Comparison of ENCODE assay signal across 23 cellular contexts in the genomic region with DNA sequence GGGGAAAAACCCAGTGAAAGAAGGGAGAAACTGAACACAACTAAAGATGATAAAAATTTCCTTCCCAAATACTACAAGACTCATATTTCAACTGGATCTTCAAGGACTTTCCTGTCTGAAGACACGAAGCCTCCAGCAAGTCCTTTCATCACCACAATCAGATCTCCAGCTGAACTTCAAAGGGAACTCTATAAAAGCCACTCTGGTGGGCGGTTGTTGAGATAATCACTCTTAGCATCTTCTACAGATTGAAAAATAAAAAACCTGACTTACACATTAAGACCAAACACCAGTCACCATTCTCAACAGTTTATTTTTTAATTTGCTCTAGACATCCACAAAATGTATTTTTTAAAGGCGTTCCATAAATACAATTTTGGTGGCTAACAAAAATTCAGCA. TPM values are rescaled to one million over a fixed set of nuclear protein-coding genes. Genes with fewer than 3 reads are reported as not detected.
DNase-seq lines count a peak whose midpoint lies in the region; ATAC-seq and TF ChIP-seq lines count a peak whose summit lies in the region.
"Had no signal": no experiment of that assay in that cellular context is flagged by ENCODE, and none has a peak within 500 bp of the region (broad histone marks: within the 10 kb centered on the region; RNA-seq: fewer than 3 reads in every experiment).

No MANE protein-coding gene starts in this region.

- no peak overlapping the region for H3K4ac ChIP-seq in neuronal stem cell (ENCODE audit: low read length)

- H3K36me3 Mint-ChIP-seq in activated CD8-positive, alpha-beta T cell treated with anti-CD3 and anti-CD28 coated beads for 36 hours (ENCODE audit: low read depth) = peaks cover 26% of the 10 kb centered on the region
- H3K36me3 Mint-ChIP-seq in activated CD8-positive, alpha-beta T cell treated with anti-CD3 and anti-CD28 coated beads, Interleukin-2, amount 10 ng/mL, durations not matched to agents 7 days and 5 days (ENCODE audit: low read depth) = peaks cover 17% of the 10 kb centered on the region
- peaks cover 9% of the 10 kb centered on the region for H3K36me3 Mint-ChIP-seq in brain

- in situ Hi-C loops in gastrocnemius medialis (cut with MboI; ENCODE audit: low sequenced_read_pairs in 4 of 4) = loop anchor here (10.0 to 25.0 kb wide), 4 partner anchors 141 to 848 kb away; a partner anchor contains a TSS

- H2BK5ac ChIP-seq in neuronal stem cell (ENCODE audit: low read length) = no peak overlapping the region

- TF ChIP-seq CTCF in activated CD8-positive, alpha-beta T cell treated with anti-CD3 and anti-CD28 coated beads for 36 hours (IDR thresholded peaks at IDR 0.05) = no peak
- TF ChIP-seq CTCF in Loucy (conservative IDR thresholded peaks at IDR 0.05; ENCODE audit: low read length) (no peak), brain (conservative IDR thresholded peaks at IDR 0.05) (no peak), prostate gland (IDR thresholded peaks at IDR 0.05) (no peak), gastrocnemius medialis (IDR thresholded peaks at IDR 0.05 in 4 of 5, conservative IDR thresholded peaks at IDR 0.05 in 1 of 5) (no peak)

- H3K4me3 ChIP-seq in Loucy (ENCODE audit: low read length, poor library complexity, severe bottlenecking) (peak overlapping the region; percentile 36), prostate gland (no peak overlapping the region), neuronal stem cell (ENCODE audit: low read length in 2 of 2) (no peak overlapping the region), gastrocnemius medialis (no peak overlapping the region)
- H3K4me3 ChIP-seq: HAP-1, uterus had no signal

- TF ChIP-seq POLR2A in prostate gland (IDR thresholded peaks at IDR 0.05) (no peak), gastrocnemius medialis (IDR thresholded peaks at IDR 0.05) (no peak)

- no peak overlapping the region for H2BK15ac ChIP-seq in neuronal stem cell (ENCODE audit: low read length)

- ATAC-seq in activated CD8-positive, alpha-beta T cell treated with anti-CD3 and anti-CD28 coated beads for 36 hours = no peak
- no peak for ATAC-seq in activated CD8-positive, alpha-beta T cell treated with anti-CD3 and anti-CD28 coated beads, Interleukin-2, amount 10 ng/mL, durations not matched to agents 7 days and 5 days
- no peak for ATAC-seq in gastrocnemius medialis
- ATAC-seq: natural killer cell treated with Interleukin-12 subunit alpha and Interleukin-12 subunit beta and Interleukin-15 and Interleukin-18, amount 100 ng/mL, for 72 hours; SK-N-SH treated with all-trans-retinoic acid at 6 μM for 48 hours had no signal

- H3K9ac ChIP-seq in Loucy (ENCODE audit: low read depth, low read length, poor library complexity, severe bottlenecking) = no peak overlapping the region
- H3K9ac ChIP-seq in neuronal stem cell (ENCODE audit: low read depth, low read length, poor library complexity) = no peak overlapping the region

- no peaks in the 10 kb centered on the region for H3K36me3 ChIP-seq in Loucy (ENCODE audit: insufficient read depth, low read length)
- H3K36me3 ChIP-seq in prostate gland = no peaks in the 10 kb centered on the region
- peaks cover 0 to 18% of the 10 kb centered on the region in 2 donors for H3K36me3 ChIP-seq in neuronal stem cell (replicated peaks in 1 of 2; ENCODE audit: control insufficient read depth in 2 of 2, insufficient read depth in 2 of 2, low read length in 2 of 2)
- no peaks in the 10 kb centered on the region for H3K36me3 ChIP-seq in gastrocnemius medialis
- H3K36me3 ChIP-seq: HAP-1, uterus had no signal

- peaks cover 80% of the 10 kb centered on the region for H4K20me1 ChIP-seq in Loucy (ENCODE audit: insufficient read depth, low read length, poor library complexity, severe bottlenecking)

- H3K27me3 ChIP-seq in Loucy (ENCODE audit: insufficient read depth, low read length, poor library complexity, severe bottlenecking) (no peaks in the 10 kb centered on the region), prostate gland (replicated peaks; ENCODE audit: insufficient read depth) (no peaks in the 10 kb centered on the region), neuronal stem cell (ENCODE audit: control insufficient read depth in 3 of 3, insufficient read depth in 3 of 3, low read depth in 1 of 3, low read length in 3 of 3) (no peaks in the 10 kb centered on the region), gastrocnemius medialis (no peaks in the 10 kb centered on the region)
- H3K27me3 ChIP-seq: uterus had no signal

- peaks cover 63% of the 10 kb centered on the region for H3K4me1 Mint-ChIP-seq in activated CD8-positive, alpha-beta T cell treated with anti-CD3 and anti-CD28 coated beads for 36 hours (ENCODE audit: low read depth)
- peaks cover 33% of the 10 kb centered on the region for H3K4me1 Mint-ChIP-seq in activated CD8-positive, alpha-beta T cell treated with anti-CD3 and anti-CD28 coated beads, Interleukin-2, amount 10 ng/mL, durations not matched to agents 7 days and 5 days (ENCODE audit: low read depth)
- H3K4me1 Mint-ChIP-seq in brain = peaks cover 66% of the 10 kb centered on the region

- no peak overlapping the region for H4K8ac ChIP-seq in neuronal stem cell (ENCODE audit: low read depth, low read length)

- H3K4me3 Mint-ChIP-seq in activated CD8-positive, alpha-beta T cell treated with anti-CD3 and anti-CD28 coated beads for 36 hours = peak overlapping the region; percentile 4
- H3K4me3 Mint-ChIP-seq in activated CD8-positive, alpha-beta T cell treated with anti-CD3 and anti-CD28 coated beads, Interleukin-2, amount 10 ng/mL, durations not matched to agents 7 days and 5 days = no peak overlapping the region
- H3K4me3 Mint-ChIP-seq in brain = peak overlapping the region; percentile 5 to 84 (median 51)
- H3K4me3 Mint-ChIP-seq: activated CD4-positive, alpha-beta memory T cell treated with anti-CD3 and anti-CD28 coated beads, Interleukin-2, amount 10 ng/mL, durations not matched to agents 7 days and 5 days; activated naive CD8-positive, alpha-beta T cell treated with anti-CD3 and anti-CD28 coated beads, Interleukin-2, amount 10 ng/mL, durations not matched to agents 7 days and 5 days; natural killer cell treated with Interleukin-12 subunit alpha and Interleukin-12 subunit beta and Interleukin-15 and Interleukin-18, amount 100 ng/mL, for 72 hours had no signal

- no peak overlapping the region for H4K91ac ChIP-seq in neuronal stem cell (ENCODE audit: low read depth, low read length, poor library complexity)

- H3K4me1 ChIP-seq in Loucy (ENCODE audit: insufficient read depth, low read length, poor library complexity, severe bottlenecking) = peaks cover 60% of the 10 kb centered on the region
- H3K4me1 ChIP-seq in prostate gland (replicated peaks) = peaks cover 9% of the 10 kb centered on the region
- H3K4me1 ChIP-seq in neuronal stem cell (ENCODE audit: control insufficient read depth in 2 of 2, insufficient read depth in 1 of 2, low read depth in 1 of 2, low read length in 2 of 2) = peaks cover 4 to 17% of the 10 kb centered on the region in 2 donors
- H3K4me1 ChIP-seq in gastrocnemius medialis = peaks cover 57 to 64% of the 10 kb centered on the region in 2 donors

- H2AFZ ChIP-seq in Loucy (ENCODE audit: low read length) (no peak overlapping the region), neuronal stem cell (ENCODE audit: low read length) (no peak overlapping the region)

- no peaks in the 10 kb centered on the region for H3K9me2 ChIP-seq in Loucy (replicated peaks; ENCODE audit: low read depth, low read length)

- H3K4me2 ChIP-seq in Loucy (ENCODE audit: low read depth, low read length, poor library complexity, severe bottlenecking) (peak overlapping the region; percentile 89), neuronal stem cell (ENCODE audit: insufficient read depth, low read length, poor library complexity, severe bottlenecking) (no peak overlapping the region)

- peaks cover 4% of the 10 kb centered on the region for H3K79me1 ChIP-seq in neuronal stem cell (ENCODE audit: low read depth, low read length)

- 29% methylated on average over 3 of the region's 3 CpGs for WGBS in prostate gland
- no CpG with 5 or more reads among the region's 3 CpGs for WGBS in neuronal stem cell (ENCODE audit: extremely low coverage in 2 of 2, insufficient read length in 2 of 2, insufficient replicate concordance in 1 of 2), 2 donors

- H3K14ac ChIP-seq in neuronal stem cell (ENCODE audit: low read length) = no peak overlapping the region

- intact Hi-C loops in activated CD8-positive, alpha-beta T cell treated with anti-CD3 and anti-CD28 coated beads for 36 hours (cut with micrococcal nuclease) = no loop called here
- intact Hi-C loops in prostate gland (cut with DNase I) (no loop called here), gastrocnemius medialis (cut with DNase I; ENCODE audit: low total_unique reads) (no loop called here)

- no peaks in the 10 kb centered on the region for H3K9me3 Mint-ChIP-seq in activated CD8-positive, alpha-beta T cell treated with anti-CD3 and anti-CD28 coated beads for 36 hours
- H3K9me3 Mint-ChIP-seq in activated CD8-positive, alpha-beta T cell treated with anti-CD3 and anti-CD28 coated beads, Interleukin-2, amount 10 ng/mL, durations not matched to agents 7 days and 5 days (ENCODE audit: insufficient read depth) = no peaks in the 10 kb centered on the region
- peaks cover 0 to 3% (median 0%) of the 10 kb centered on the region in 5 experiments for H3K9me3 Mint-ChIP-seq in brain
- H3K9me3 Mint-ChIP-seq: activated CD4-positive, alpha-beta memory T cell treated with anti-CD3 and anti-CD28 coated beads, Interleukin-2, amount 10 ng/mL, durations not matched to agents 7 days and 5 days; activated naive CD8-positive, alpha-beta T cell treated with anti-CD3 and anti-CD28 coated beads, Interleukin-2, amount 10 ng/mL, durations not matched to agents 7 days and 5 days; natural killer cell treated with Interleukin-12 subunit alpha and Interleukin-12 subunit beta and Interleukin-15 and Interleukin-18, amount 100 ng/mL, for 72 hours had no signal

- no peak overlapping the region for H2AK5ac ChIP-seq in neuronal stem cell (ENCODE audit: low read depth, low read length)

- H2BK12ac ChIP-seq in neuronal stem cell (ENCODE audit: low read length) = no peak overlapping the region

- H3K79me2 ChIP-seq in Loucy (ENCODE audit: insufficient read depth, low read length) = peaks cover 90% of the 10 kb centered on the region

- H3K27ac ChIP-seq in prostate gland (peak overlapping the region; percentile 31 to 47), neuronal stem cell (replicated peaks; ENCODE audit: low read length) (no peak overlapping the region), gastrocnemius medialis (peak overlapping the region in 2 of 4 donors; percentile 19 to 20)

- DNase-seq in activated CD8-positive, alpha-beta T cell treated with anti-CD3 and anti-CD28 coated beads for 36 hours = no peak
- DNase-seq in activated CD8-positive, alpha-beta T cell treated with anti-CD3 and anti-CD28 coated beads, Interleukin-2, amount 10 ng/mL, durations not matched to agents 7 days and 5 days = no peak
- DNase-seq in prostate gland (ENCODE audit: low spot score) (no peak), neuronal stem cell (ENCODE audit: low spot score) (no peak), gastrocnemius medialis (no peak)
- no peak for DNase-seq in activated CD4-positive, alpha-beta T cell treated with anti-CD3 and anti-CD28 coated beads, Interleukin-2, amount 50 U/mL, for 1 hour
- DNase-seq: activated CD4-positive, alpha-beta memory T cell treated with anti-CD3 and anti-CD28 coated beads, Interleukin-2, amount 10 ng/mL, durations not matched to agents 7 days and 5 days; activated naive CD8-positive, alpha-beta T cell treated with anti-CD3 and anti-CD28 coated beads, Interleukin-2, amount 10 ng/mL, durations not matched to agents 7 days and 5 days; activated T-cell treated with anti-CD3 and anti-CD28 coated beads, Interleukin-2, amount 50 U/mL, for 48 hours; CD4-positive, alpha-beta memory T cell; effector CD8-positive, alpha-beta T cell; EL; kidney; mesendoderm; MM.1S; NCI-H2029 treated with DMSO at 0.1 percent for 48 hours; NCI-H526; uterus had no signal

- no peaks in the 10 kb centered on the region for H3K9me3 ChIP-seq in Loucy (ENCODE audit: insufficient read depth, low read depth, low read length)
- no peaks in the 10 kb centered on the region for H3K9me3 ChIP-seq in prostate gland
- H3K9me3 ChIP-seq in neuronal stem cell (replicated peaks in 1 of 2; ENCODE audit: control insufficient read depth in 2 of 2, insufficient read depth in 1 of 2, low read depth in 1 of 2, low read length in 2 of 2) = no peaks in the 10 kb centered on the region
- H3K9me3 ChIP-seq in gastrocnemius medialis = no peaks in the 10 kb centered on the region
- H3K9me3 ChIP-seq: HAP-1, uterus had no signal

- CTCF ChIA-PET in activated CD8-positive, alpha-beta T cell treated with anti-CD3 and anti-CD28 coated beads for 36 hours (lab: Charles Lee) = no interaction called here
- CTCF ChIA-PET in activated CD8-positive, alpha-beta T cell treated with anti-CD3 and anti-CD28 coated beads, Interleukin-2, amount 10 ng/mL, durations not matched to agents 7 days and 5 days (lab: Charles Lee) = no interaction called here

- POLR2A ChIA-PET in activated CD8-positive, alpha-beta T cell treated with anti-CD3 and anti-CD28 coated beads for 36 hours (lab: Charles Lee) = no interaction called here
- POLR2A ChIA-PET in activated CD8-positive, alpha-beta T cell treated with anti-CD3 and anti-CD28 coated beads, Interleukin-2, amount 10 ng/mL, durations not matched to agents 7 days and 5 days (lab: Charles Lee) = no interaction called here

- no peak overlapping the region for H3K23ac ChIP-seq in neuronal stem cell (ENCODE audit: low read depth, low read length, poor library complexity)

- no peak overlapping the region for H3K18ac ChIP-seq in neuronal stem cell (ENCODE audit: low read length)

- no peaks in the 10 kb centered on the region for H3F3A ChIP-seq in Loucy (ENCODE audit: low read depth)

- no peaks in the 10 kb centered on the region for H3K27me3 Mint-ChIP-seq in activated CD8-positive, alpha-beta T cell treated with anti-CD3 and anti-CD28 coated beads for 36 hours
- H3K27me3 Mint-ChIP-seq in activated CD8-positive, alpha-beta T cell treated with anti-CD3 and anti-CD28 coated beads, Interleukin-2, amount 10 ng/mL, durations not matched to agents 7 days and 5 days (ENCODE audit: low read depth) = no peaks in the 10 kb centered on the region
- peaks cover 13% of the 10 kb centered on the region for H3K27me3 Mint-ChIP-seq in brain
- H3K27me3 Mint-ChIP-seq: activated CD4-positive, alpha-beta memory T cell treated with anti-CD3 and anti-CD28 coated beads, Interleukin-2, amount 10 ng/mL, durations not matched to agents 7 days and 5 days; activated naive CD8-positive, alpha-beta T cell treated with anti-CD3 and anti-CD28 coated beads, Interleukin-2, amount 10 ng/mL, durations not matched to agents 7 days and 5 days; natural killer cell treated with Interleukin-12 subunit alpha and Interleukin-12 subunit beta and Interleukin-15 and Interleukin-18, amount 100 ng/mL, for 72 hours had no signal

- no peak overlapping the region for H3K27ac Mint-ChIP-seq in activated CD8-positive, alpha-beta T cell treated with anti-CD3 and anti-CD28 coated beads for 36 hours
- no peak overlapping the region for H3K27ac Mint-ChIP-seq in activated CD8-positive, alpha-beta T cell treated with anti-CD3 and anti-CD28 coated beads, Interleukin-2, amount 10 ng/mL, durations not matched to agents 7 days and 5 days
- peak overlapping the region in 1 of 5 experiments; percentile 33 for H3K27ac Mint-ChIP-seq in brain
- H3K27ac Mint-ChIP-seq: activated CD4-positive, alpha-beta memory T cell treated with anti-CD3 and anti-CD28 coated beads, Interleukin-2, amount 10 ng/mL, durations not matched to agents 7 days and 5 days; activated naive CD8-positive, alpha-beta T cell treated with anti-CD3 and anti-CD28 coated beads, Interleukin-2, amount 10 ng/mL, durations not matched to agents 7 days and 5 days; natural killer cell treated with Interleukin-12 subunit alpha and Interleukin-12 subunit beta and Interleukin-15 and Interleukin-18, amount 100 ng/mL, for 72 hours had no signal

- H2BK120ac ChIP-seq in neuronal stem cell (ENCODE audit: low read depth, low read length) = no peak overlapping the region

RNA-seq across cellular contexts. Expression of a gene that starts 4.4 kb away (rescaled TPM):
- total RNA-seq in activated CD8-positive, alpha-beta T cell treated with anti-CD3 and anti-CD28 coated beads for 36 hours = 10 to 100 TPM; 29.2 to 31.1 TPM
- total RNA-seq in activated CD8-positive, alpha-beta T cell treated with anti-CD3 and anti-CD28 coated beads, Interleukin-2, amount 10 ng/mL, durations not matched to agents 7 days and 5 days = 10 to 100 TPM; 39.4 to 42.1 TPM
- polyA plus RNA-seq in brain (ENCODE audit: insufficient read depth, low read depth, low replicate concordance) = 8.6 TPM
- total RNA-seq in prostate gland (10 to 100 TPM; 49.5 to 63.5 TPM), gastrocnemius medialis (10 to 100 TPM; 13.5 to 35.1 (median 17.8) TPM)
- 29.5 TPM for polyA plus RNA-seq in neuronal stem cell (2013, experiment 1 of 2)
- 28.3 TPM for polyA plus RNA-seq in neuronal stem cell (2013, experiment 2 of 2)
